Comparison of ENCODE assay signal across 2 cellular contexts in genomic region chr9:72598639-72599038, GRCh38.
TF ChIP-seq lines count a peak whose summit lies in the region.

No MANE protein-coding gene starts in this region.

TF ChIP-seq in GM23338, 12 proteins besides CTCF, POLR2A, EP300 and RAD21 (continued from another document):
- TF ChIP-seq REST (IDR thresholded peaks at IDR 0.05; ENCODE audit: unreplicated experiment) (no peak), ETS1 (IDR thresholded peaks at IDR 0.05) (no peak), STAT1 (IDR thresholded peaks at IDR 0.05; ENCODE audit: unreplicated experiment) (no peak), CREB1 (CRISPR knock-in tag; IDR thresholded peaks at IDR 0.05; ENCODE audit: low read depth) (no peak), NANOG (IDR thresholded peaks at IDR 0.05; ENCODE audit: borderline replicate concordance) (no peak), ZNF462 (CRISPR knock-in tag; IDR thresholded peaks at IDR 0.05) (no peak), EZH2 (IDR thresholded peaks at IDR 0.05; ENCODE audit: low read depth, unreplicated experiment) (no peak), POLR2AphosphoS5 (IDR thresholded peaks at IDR 0.05; ENCODE audit: low read depth) (no peak), JUNB (IDR thresholded peaks at IDR 0.05; ENCODE audit: unreplicated experiment) (no peak), ZNF331 (CRISPR knock-in tag; IDR thresholded peaks at IDR 0.05; ENCODE audit: low read depth) (no peak)

TF ChIP-seq in endothelial cell of umbilical vein, 7 proteins besides CTCF, POLR2A, EP300 and RAD21 (continued from another document):
- TF ChIP-seq MAX (IDR thresholded peaks at IDR 0.05; ENCODE audit: insufficient read depth, insufficient read length) = no peak
